8 cellular contexts compared by ENCODE assay signal in the genomic region with DNA sequence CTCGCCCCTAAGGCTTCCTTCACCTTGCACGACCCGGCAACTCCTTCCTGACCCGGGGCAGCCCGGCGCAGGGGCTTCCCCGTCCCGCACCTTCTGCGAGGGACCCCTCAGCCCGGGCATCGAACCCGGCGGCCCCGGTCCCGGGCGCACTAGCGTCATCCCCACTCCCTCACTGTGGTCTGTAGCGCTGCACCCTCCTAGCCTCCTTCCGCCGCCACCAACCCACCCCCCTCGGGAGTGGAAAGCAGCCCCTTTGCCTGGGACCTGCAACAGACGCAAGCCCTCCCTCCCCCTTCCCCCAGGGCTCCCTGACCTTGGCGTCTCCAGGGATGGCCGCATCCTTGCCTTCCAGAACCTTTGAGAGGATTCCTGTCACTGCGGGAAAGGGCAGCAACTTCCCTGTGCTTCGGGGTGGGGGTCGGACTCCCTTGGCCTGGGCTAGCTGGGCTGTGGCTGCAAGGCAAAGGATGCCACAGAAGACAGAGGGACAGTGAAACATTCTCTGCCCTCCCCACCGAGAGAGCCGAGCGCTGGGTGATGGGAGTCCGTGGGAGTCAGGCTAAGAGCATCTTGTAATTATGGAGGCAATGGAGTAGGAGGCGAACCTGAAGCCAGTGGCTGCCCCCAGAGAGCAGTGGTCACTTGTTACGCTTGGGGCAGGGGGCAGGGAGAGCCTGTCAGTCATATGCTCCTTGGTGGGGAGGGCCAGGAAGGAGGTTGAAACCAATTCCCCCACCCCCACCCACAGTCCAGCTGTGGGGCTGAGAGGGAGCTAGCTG. TPM values are rescaled to one million over a fixed set of nuclear protein-coding genes. Genes with fewer than 3 reads are reported as not detected.
DNase-seq lines count a peak whose midpoint lies in the region; ATAC-seq and TF ChIP-seq lines count a peak whose summit lies in the region.

No MANE protein-coding gene starts in this region.

- POLR2A ChIA-PET in AG04449 (lab: Yijun Ruan, JAX) = no interaction called here

- CTCF ChIA-PET in AG04449 (lab: Yijun Ruan, JAX) = no interaction called here

- no peaks in the 10 kb centered on the region for H3K9me3 Mint-ChIP-seq in activated naive CD8-positive, alpha-beta T cell treated with anti-CD3 and anti-CD28 coated beads for 36 hours
- H3K9me3 Mint-ChIP-seq in immature natural killer cell = no peaks in the 10 kb centered on the region

- peaks cover 14% of the 10 kb centered on the region for H3K4me1 Mint-ChIP-seq in activated naive CD8-positive, alpha-beta T cell treated with anti-CD3 and anti-CD28 coated beads for 36 hours
- H3K4me1 Mint-ChIP-seq in immature natural killer cell = peaks cover 0 to 12% of the 10 kb centered on the region in 2 donors

- H3K4me3 ChIP-seq in AG04449 (ENCODE audit: low read depth, low read length) = peak overlapping the region; percentile 67

- H3K36me3 Mint-ChIP-seq in activated naive CD8-positive, alpha-beta T cell treated with anti-CD3 and anti-CD28 coated beads for 36 hours = peaks cover 25% of the 10 kb centered on the region
- peaks cover 21 to 32% (median 28%) of the 10 kb centered on the region in 3 donors for H3K36me3 Mint-ChIP-seq in immature natural killer cell

- peak overlapping the region; percentile 53 for H3K27ac ChIP-seq in substantia nigra (ENCODE audit: low read depth, low read length, poor library complexity, severe bottlenecking)

- H3K27me3 Mint-ChIP-seq in activated naive CD8-positive, alpha-beta T cell treated with anti-CD3 and anti-CD28 coated beads for 36 hours = peaks cover 18% of the 10 kb centered on the region
- peaks cover 0 to 7% (median 4%) of the 10 kb centered on the region in 3 donors for H3K27me3 Mint-ChIP-seq in immature natural killer cell (ENCODE audit: low read depth in 3 of 3)

- H3K4me3 Mint-ChIP-seq in activated naive CD8-positive, alpha-beta T cell treated with anti-CD3 and anti-CD28 coated beads for 36 hours = peak overlapping the region; percentile 33
- H3K4me3 Mint-ChIP-seq in immature natural killer cell = peak overlapping the region; percentile 59 to 73 (median 71)

- ATAC-seq in GM19438 (IDR thresholded peaks at IDR 0.05; ENCODE audit: low read depth, unreplicated experiment) = peak; percentile 47
- ATAC-seq in HG02763 (IDR thresholded peaks at IDR 0.05; ENCODE audit: unreplicated experiment) = no peak

- no peak for TF ChIP-seq CTCF in AG04449 (IDR thresholded peaks at IDR 0.05; ENCODE audit: insufficient read depth, low read length, missing control alignments)

- DNase-seq in AG04449 (ENCODE audit: low read depth, low spot score) (no peak), immature natural killer cell (no peak), substantia nigra (lab: John Stamatoyannopoulos, UW) (peak in 3 of 49 donors; percentile 46 to 64 (median 46)), NCI-H2029 (lab: John Stamatoyannopoulos, UW) (no peak), SKM-1 treated with dmso at 0.1 percent for 144 hours (lab: John Stamatoyannopoulos, UW; ENCODE audit: unreplicated experiment) (no peak)
- no peak for DNase-seq in activated naive CD8-positive, alpha-beta T cell treated with anti-CD3 and anti-CD28 coated beads for 36 hours

- H3K27ac Mint-ChIP-seq in activated naive CD8-positive, alpha-beta T cell treated with anti-CD3 and anti-CD28 coated beads for 36 hours = no peak overlapping the region
- no peak overlapping the region for H3K27ac Mint-ChIP-seq in immature natural killer cell

RNA-seq across cellular contexts. Expression of a gene that starts 0.8 kb away (rescaled TPM):
- total RNA-seq in activated naive CD8-positive, alpha-beta T cell treated with anti-CD3 and anti-CD28 coated beads for 36 hours = 1 to 10 TPM; 1.3 to 1.4 TPM
- not detected for polyA plus RNA-seq in immature natural killer cell

RNA-seq across cellular contexts. Expression of a gene that starts 11.1 kb away (rescaled TPM):
- total RNA-seq in activated naive CD8-positive, alpha-beta T cell treated with anti-CD3 and anti-CD28 coated beads for 36 hours = 100 to 1,000 TPM; 109 to 113 TPM
- 100 to 1,000 TPM; 292 to 631 (median 400) TPM for polyA plus RNA-seq in immature natural killer cell

RNA-seq across cellular contexts. Expression of a gene that starts 18.7 kb away (rescaled TPM):
- total RNA-seq in activated naive CD8-positive, alpha-beta T cell treated with anti-CD3 and anti-CD28 coated beads for 36 hours = 100 to 1,000 TPM; 209 to 213 TPM
- 10 to 100 TPM in 2 of 3 donors, 1 to 10 TPM in 1; 8.9 to 15.2 (median 13.6) TPM for polyA plus RNA-seq in immature natural killer cell

RNA-seq across cellular contexts. Expression of a gene that starts 26.9 kb away (rescaled TPM):
- total RNA-seq in activated naive CD8-positive, alpha-beta T cell treated with anti-CD3 and anti-CD28 coated beads for 36 hours = 1 to 10 TPM; 6.3 to 6.9 TPM
- under 1 TPM in 2 of 3 donors, not detected in 1; 0.41 to 0.43 TPM for polyA plus RNA-seq in immature natural killer cell

RNA-seq across cellular contexts. Expression of a gene that starts 46.4 kb away (rescaled TPM):
- 100 to 1,000 TPM; 167 to 169 TPM for total RNA-seq in activated naive CD8-positive, alpha-beta T cell treated with anti-CD3 and anti-CD28 coated beads for 36 hours
- polyA plus RNA-seq in immature natural killer cell = 10 to 100 TPM; 17.3 to 47.3 (median 19.1) TPM
